ENCODE assay signal across 17 cellular contexts in the genomic region with DNA sequence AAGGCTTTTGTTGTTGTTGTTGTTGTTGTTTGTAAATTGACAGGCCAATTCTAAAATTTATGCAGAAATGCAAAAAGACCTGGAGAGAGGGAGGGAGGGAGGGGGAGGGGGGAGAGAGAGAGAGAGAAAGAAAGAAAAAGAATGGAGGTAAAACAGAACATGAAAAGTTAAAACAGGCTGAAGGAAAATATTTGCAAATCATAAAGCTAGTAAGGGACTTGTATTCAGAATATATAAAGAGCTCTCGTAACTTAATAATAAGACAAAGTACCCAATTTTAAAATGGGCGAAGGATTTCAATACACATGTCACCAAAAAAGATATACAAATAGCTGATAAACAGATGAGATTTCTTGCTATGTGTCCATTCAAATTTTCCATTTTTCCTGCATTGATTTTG. TPM values are rescaled to one million over a fixed set of nuclear protein-coding genes. Genes with fewer than 3 reads are reported as not detected.
DNase-seq lines count a peak whose midpoint lies in the region; ATAC-seq, FAIRE-seq and TF ChIP-seq lines count a peak whose summit lies in the region.
"Had no signal": no experiment of that assay in that cellular context is flagged by ENCODE, and none has a peak within 500 bp of the region (broad histone marks: within the 10 kb centered on the region; RNA-seq: fewer than 3 reads in every experiment).

No MANE protein-coding gene starts in this region.

- DNase-seq in activated naive CD4-positive, alpha-beta T cell treated with anti-CD3 and anti-CD28 coated beads, Interleukin-2, amount 10 ng/mL, durations not matched to agents 7 days and 5 days, result no peak
- DNase-seq in A549 (ENCODE audit: low read depth in 1 of 2, low spot score in 1 of 2), result no peak
- DNase-seq in GM23338 (ENCODE audit: low spot score), result no peak
- peak; percentile 17 for DNase-seq in endodermal cell
- no peak for DNase-seq in immature natural killer cell
- DNase-seq in KG1 (lab: John Stamatoyannopoulos, UW), result no peak
- DNase-seq in GOT3 (lab: John Stamatoyannopoulos, UW), result no peak
- DNase-seq: 8988T; C1 segment of cervical spinal cord; Caco-2; CD8-positive, alpha-beta T cell; DMS153; DND-41; H9 had no signal

- H3K4me2 ChIP-seq in A549, result no peak overlapping the region
- H3K4me2 ChIP-seq in GM23338, result peak overlapping the region; percentile 29; the same call in 1 of the 2 replicates

- CTCF ChIA-PET in activated naive CD4-positive, alpha-beta T cell treated with anti-CD3 and anti-CD28 coated beads, Interleukin-2, amount 10 ng/mL, durations not matched to agents 7 days and 5 days (lab: Charles Lee), result interaction anchor here (1.1 kb wide), 1 partner anchor 15 kb away, joined by 3 read pairs; a partner anchor contains a TSS
- CTCF ChIA-PET in A549 (lab: Yijun Ruan, JAX), result no interaction called here

- no peak overlapping the region for H3K4me3 ChIP-seq in A549
- no peak overlapping the region for H3K4me3 ChIP-seq in GM23338
- no peak overlapping the region for H3K4me3 ChIP-seq in endodermal cell (ENCODE audit: low read length)

- TF ChIP-seq CTCF in A549 (IDR thresholded peaks at IDR 0.05) (no peak), GM23338 (conservative IDR thresholded peaks at IDR 0.05; ENCODE audit: low read depth in 2 of 2) (no peak), endodermal cell (conservative IDR thresholded peaks at IDR 0.05) (no peak)

- ATAC-seq in A549, result no peak
- ATAC-seq in GM23338, result no peak
- ATAC-seq: HCT116 had no signal

- H4K20me1 ChIP-seq in GM23338 (replicated peaks; ENCODE audit: insufficient read depth), result peaks cover 51% of the 10 kb centered on the region

- no peak for TF ChIP-seq RAD21 in A549 (conservative IDR thresholded peaks at IDR 0.05 in 1 of 2, IDR thresholded peaks at IDR 0.05 in 1 of 2)

- no peak overlapping the region for H3K4me3 Mint-ChIP-seq in activated naive CD4-positive, alpha-beta T cell treated with anti-CD3 and anti-CD28 coated beads, Interleukin-2, amount 50 U/mL, for 24 hours
- H3K4me3 Mint-ChIP-seq in activated naive CD4-positive, alpha-beta T cell treated with anti-CD3 and anti-CD28 coated beads, Interleukin-2, amount 10 ng/mL, durations not matched to agents 7 days and 5 days, result no peak overlapping the region
- H3K4me3 Mint-ChIP-seq in GM23338 (no peak overlapping the region), endodermal cell (no peak overlapping the region), immature natural killer cell (no peak overlapping the region)
- H3K4me3 Mint-ChIP-seq: CD8-positive, alpha-beta T cell had no signal

- H3K9me3 ChIP-seq in A549 (no peaks in the 10 kb centered on the region), endodermal cell (ENCODE audit: control insufficient read depth, low read length) (no peaks in the 10 kb centered on the region)
- H3K9me3 ChIP-seq: Caco-2 had no signal

- peaks cover 96% of the 10 kb centered on the region for H3K79me2 ChIP-seq in GM23338 (replicated peaks; ENCODE audit: insufficient read depth)

- H3K36me3 ChIP-seq in GM23338 (ENCODE audit: insufficient read depth) (no peaks in the 10 kb centered on the region), endodermal cell (ENCODE audit: control insufficient read depth, insufficient read depth, low read length) (no peaks in the 10 kb centered on the region)

- peak; percentile 77 for FAIRE-seq in A549 (lab: Jason Lieb, UNC)
- FAIRE-seq: GM12892 had no signal

- H3K27me3 ChIP-seq in GM23338 (ENCODE audit: insufficient read depth) (no peaks in the 10 kb centered on the region), endodermal cell (ENCODE audit: control insufficient read depth, insufficient read depth, low read length, poor library complexity, severe bottlenecking) (no peaks in the 10 kb centered on the region)

- no peaks in the 10 kb centered on the region for H3K27me3 Mint-ChIP-seq in activated naive CD4-positive, alpha-beta T cell treated with anti-CD3 and anti-CD28 coated beads, Interleukin-2, amount 50 U/mL, for 24 hours
- no peaks in the 10 kb centered on the region for H3K27me3 Mint-ChIP-seq in activated naive CD4-positive, alpha-beta T cell treated with anti-CD3 and anti-CD28 coated beads, Interleukin-2, amount 10 ng/mL, durations not matched to agents 7 days and 5 days
- peaks cover 7% of the 10 kb centered on the region for H3K27me3 Mint-ChIP-seq in GM23338 (ENCODE audit: insufficient read depth, low read depth, poor library complexity)
- no peaks in the 10 kb centered on the region for H3K27me3 Mint-ChIP-seq in endodermal cell (ENCODE audit: insufficient read depth)
- H3K27me3 Mint-ChIP-seq in immature natural killer cell (ENCODE audit: low read depth in 3 of 3), result peaks cover 0 to 3% (median 0%) of the 10 kb centered on the region in 3 donors

- H3K9ac ChIP-seq in endodermal cell (ENCODE audit: extremely low read depth, low read length, poor library complexity, severe bottlenecking), result no peak overlapping the region

- H2AFZ ChIP-seq in GM23338, result no peak overlapping the region

- no peak for TF ChIP-seq EP300 in A549 (IDR thresholded peaks at IDR 0.05)

- peaks cover 3% of the 10 kb centered on the region for H3K36me3 Mint-ChIP-seq in activated naive CD4-positive, alpha-beta T cell treated with anti-CD3 and anti-CD28 coated beads, Interleukin-2, amount 50 U/mL, for 24 hours
- peaks cover 6% of the 10 kb centered on the region for H3K36me3 Mint-ChIP-seq in activated naive CD4-positive, alpha-beta T cell treated with anti-CD3 and anti-CD28 coated beads, Interleukin-2, amount 10 ng/mL, durations not matched to agents 7 days and 5 days
- H3K36me3 Mint-ChIP-seq in GM23338 (ENCODE audit: low read depth) (no peaks in the 10 kb centered on the region), endodermal cell (ENCODE audit: low read depth) (no peaks in the 10 kb centered on the region), immature natural killer cell (peaks cover 0 to 4% (median 0%) of the 10 kb centered on the region in 3 donors)

- H3K27ac Mint-ChIP-seq in activated naive CD4-positive, alpha-beta T cell treated with anti-CD3 and anti-CD28 coated beads, Interleukin-2, amount 50 U/mL, for 24 hours, result peak overlapping the region; percentile 64
- no peak overlapping the region for H3K27ac Mint-ChIP-seq in activated naive CD4-positive, alpha-beta T cell treated with anti-CD3 and anti-CD28 coated beads, Interleukin-2, amount 10 ng/mL, durations not matched to agents 7 days and 5 days
- H3K27ac Mint-ChIP-seq in GM23338 (no peak overlapping the region), endodermal cell (no peak overlapping the region), immature natural killer cell (peak overlapping the region in 2 of 6 donors; percentile 5 to 34)

- TF ChIP-seq POLR2A in A549 (IDR thresholded peaks at IDR 0.05; ENCODE audit: low read length), result no peak

- H3F3A ChIP-seq in GM23338 (replicated peaks; ENCODE audit: low read depth), result no peaks in the 10 kb centered on the region

- H3K4me1 ChIP-seq in A549 (no peaks in the 10 kb centered on the region), GM23338 (ENCODE audit: insufficient read depth) (peaks cover 20% of the 10 kb centered on the region), endodermal cell (ENCODE audit: control insufficient read depth, insufficient read depth, low read length) (no peaks in the 10 kb centered on the region)
- H3K4me1 ChIP-seq: Caco-2 had no signal

- H3K27ac ChIP-seq in A549, result no peak overlapping the region
- H3K27ac ChIP-seq in GM23338 (ENCODE audit: low read depth), result no peak overlapping the region
- no peak overlapping the region for H3K27ac ChIP-seq in endodermal cell (ENCODE audit: low read depth, low read length)

- peaks cover 84% of the 10 kb centered on the region for H3K4me1 Mint-ChIP-seq in activated naive CD4-positive, alpha-beta T cell treated with anti-CD3 and anti-CD28 coated beads, Interleukin-2, amount 50 U/mL, for 24 hours
- peaks cover 8% of the 10 kb centered on the region for H3K4me1 Mint-ChIP-seq in activated naive CD4-positive, alpha-beta T cell treated with anti-CD3 and anti-CD28 coated beads, Interleukin-2, amount 10 ng/mL, durations not matched to agents 7 days and 5 days
- H3K4me1 Mint-ChIP-seq in GM23338 (peaks cover 41% of the 10 kb centered on the region), endodermal cell (peaks cover 32% of the 10 kb centered on the region), immature natural killer cell (peaks cover 64 to 91% of the 10 kb centered on the region in 2 donors)

- POLR2A ChIA-PET in A549 (lab: Yijun Ruan, JAX), result interaction anchor here (1.0 to 7.2 kb wide), 2 partner anchors 8 to 16 kb away, joined by 3 to 60 read pairs; a partner anchor contains a TSS

- WGBS in A549 (ENCODE audit: missing lambda C conversion rate), result 56% methylated on average over 2 of the region's 2 CpGs
- 67 to 100% methylated on average over 1 to 2 of the region's 2 CpGs for WGBS in endodermal cell (ENCODE audit: insufficient coverage in 1 of 2, insufficient read length in 1 of 2), 2 experiments

- no peaks in the 10 kb centered on the region for H3K9me3 Mint-ChIP-seq in activated naive CD4-positive, alpha-beta T cell treated with anti-CD3 and anti-CD28 coated beads, Interleukin-2, amount 50 U/mL, for 24 hours
- no peaks in the 10 kb centered on the region for H3K9me3 Mint-ChIP-seq in activated naive CD4-positive, alpha-beta T cell treated with anti-CD3 and anti-CD28 coated beads, Interleukin-2, amount 10 ng/mL, durations not matched to agents 7 days and 5 days
- no peaks in the 10 kb centered on the region for H3K9me3 Mint-ChIP-seq in GM23338
- H3K9me3 Mint-ChIP-seq in endodermal cell, result no peaks in the 10 kb centered on the region
- H3K9me3 Mint-ChIP-seq in immature natural killer cell, result no peaks in the 10 kb centered on the region
- H3K9me3 Mint-ChIP-seq: CD8-positive, alpha-beta T cell; H9 had no signal

- no peaks in the 10 kb centered on the region for H3K9me2 ChIP-seq in GM23338 (ENCODE audit: insufficient read depth)

TF ChIP-seq in A549, 52 proteins besides CTCF, POLR2A, EP300 and RAD21 (continues in another document):
- TF ChIP-seq FOSB (CRISPR knock-in tag; IDR thresholded peaks at IDR 0.05) (no peak), EHMT2 (IDR thresholded peaks at IDR 0.05; ENCODE audit: low read depth) (no peak), ZNF302 (CRISPR knock-in tag; IDR thresholded peaks at IDR 0.05) (no peak)

TF ChIP-seq in GM23338, 12 proteins besides CTCF, POLR2A, EP300 and RAD21 (continues in another document):
- TF ChIP-seq ZNF331 (CRISPR knock-in tag; IDR thresholded peaks at IDR 0.05; ENCODE audit: low read depth), result no peak
- no peak for TF ChIP-seq NANOG (IDR thresholded peaks at IDR 0.05; ENCODE audit: borderline replicate concordance)
- no peak for TF ChIP-seq EZH2phosphoT487 (IDR thresholded peaks at IDR 0.05; ENCODE audit: unreplicated experiment)

RNA-seq across cellular contexts. Expression of a gene that starts 15.4 kb away (rescaled TPM):
- polyA plus RNA-seq in A549 (2011; rRNA removed) (1.3 and 3.4 TPM in 2 replicates), A549 (2017; fragmentation: RNase III; extraction: RNeasy Plus Mini Kit Qiagen cat#74134 plus additional on column Dnase treatment) (1.7 to 2.4 TPM (median 1.9 TPM) in 3 replicates), GM23338 (2016; fragmentation: Nextera tagmentation; extraction: Ambion mirVana) (8.6 and 10.1 TPM in 2 replicates), immature natural killer cell (1 to 10 TPM in 2 of 3 donors, under 1 TPM in 1; 0.71 to 5.5 (median 4.8) TPM)
- polyA plus RNA-seq in A549 (2012; cell fraction: cytosol; rRNA removed), result 0.62 and 0.69 TPM in 2 replicates
- 1.5 and 2.2 TPM in 2 replicates for polyA plus RNA-seq in A549 (2012; cell fraction: nucleus; rRNA removed)
- polyA minus RNA-seq in A549 (2011; rRNA and poly(A)+ RNA removed), result 14.7 and 16.0 TPM in 2 replicates
- 16.2 and 16.6 TPM in 2 replicates for total RNA-seq in GM23338 (2014; rRNA removed; shearing (Covaris generic))
- 10 to 100 TPM; 22.4 to 40.2 TPM for total RNA-seq in endodermal cell
- 10.8 TPM for polyA plus RNA-seq in endodermal cell (2013, experiment 1 of 2)
- polyA plus RNA-seq in endodermal cell (2013, experiment 2 of 2), result 10.1 TPM
